22 cellular contexts compared by ENCODE assay signal in genomic region chr2:8121826-8122505, GRCh38.
A peak's percentile ranks its signal among the peaks of the same experiment; 100 is the strongest.
DNase-seq lines count a peak whose midpoint lies in the region; ATAC-seq and TF ChIP-seq lines count a peak whose summit lies in the region.
"Had no signal": no experiment of that assay in that cellular context is flagged by ENCODE, and none has a peak within 500 bp of the region (broad histone marks: within the 10 kb centered on the region; RNA-seq: fewer than 3 reads in every experiment).

No MANE protein-coding gene starts in this region.

- DNase-seq in AG20443 (ENCODE audit: low spot score) (peak; percentile 49), glomerular visceral epithelial cell (ENCODE audit: extremely low spot score) (peak; percentile 24), GM13976 (ENCODE audit: low spot score) (no peak), GM19238 (ENCODE audit: insufficient read length, low spot score) (no peak), NOMO-1 treated with DMSO at 0.1 percent for 48 hours (lab: John Stamatoyannopoulos, UW; ENCODE audit: unreplicated experiment) (no peak)
- DNase-seq: activated CD4-positive, alpha-beta T cell treated with anti-CD3 and anti-CD28 coated beads for 1 hour; activated CD8-positive, alpha-beta memory T cell treated with anti-CD3 and anti-CD28 coated beads for 24 hours; activated naive CD4-positive, alpha-beta T cell treated with Interleukin-2 at 50 U/mL for 16 hours; activated T-cell treated with anti-CD3 and anti-CD28 coated beads, Interleukin-2, amount 50 U/mL, for 4 hours; anterior cingulate cortex; CD4-positive, alpha-beta memory T cell; effector CD4-positive, alpha-beta T cell; H9; NCI-H1105; NCI-H510A; occipital lobe; retina had no signal

- TF ChIP-seq CTCF in OCI-LY3 (IDR thresholded peaks at IDR 0.05; ENCODE audit: low read depth, low read length) (no peak), parathyroid adenoma (IDR thresholded peaks at IDR 0.05) (no peak), GM13976 (IDR thresholded peaks at IDR 0.05; ENCODE audit: borderline replicate concordance, control extremely low read depth, extremely low read depth, insufficient read depth, missing control alignments) (no peak)

- H3K79me2 ChIP-seq in OCI-LY3 (ENCODE audit: low read length) = no peaks in the 10 kb centered on the region
- no peaks in the 10 kb centered on the region for H3K79me2 ChIP-seq in parathyroid adenoma

- H3K27me3 ChIP-seq in OCI-LY3 (ENCODE audit: low read depth, low read length) (peaks cover 15% of the 10 kb centered on the region), parathyroid adenoma (ENCODE audit: control insufficient read depth, insufficient read depth, low read length) (no peaks in the 10 kb centered on the region)
- H3K27me3 ChIP-seq: suprapubic skin had no signal

- H2AFZ ChIP-seq in OCI-LY3 (ENCODE audit: low read depth, low read length) (no peak overlapping the region), parathyroid adenoma (peak overlapping the region; percentile 72)

- peaks cover 21% of the 10 kb centered on the region for H3K4me1 ChIP-seq in OCI-LY3 (ENCODE audit: low read length)
- peaks cover 85% of the 10 kb centered on the region for H3K4me1 ChIP-seq in parathyroid adenoma

- no peak for ATAC-seq in HG03139 (IDR thresholded peaks at IDR 0.05; ENCODE audit: unreplicated experiment)
- ATAC-seq: activated T-cell treated with anti-CD3 and anti-CD28 coated beads, Interleukin-2, amount 50 U/mL, for 4 hours; esophagus mucosa had no signal

- H3K9me3 ChIP-seq in OCI-LY3 (ENCODE audit: insufficient read depth, low read length) (no peaks in the 10 kb centered on the region), parathyroid adenoma (ENCODE audit: control insufficient read depth, low read length) (no peaks in the 10 kb centered on the region)
- H3K9me3 ChIP-seq: suprapubic skin had no signal

- H3K4me2 ChIP-seq in OCI-LY3 (ENCODE audit: low read length) (0 out of 2 replicates have a peak overlapping the region, but pooled peaks have one; percentile 20), parathyroid adenoma (ENCODE audit: low read length) (no peak overlapping the region)

- H3K4me3 ChIP-seq in OCI-LY3 (ENCODE audit: low read length) (no peak overlapping the region), parathyroid adenoma (ENCODE audit: low read depth, low read length) (no peak overlapping the region)
- H3K4me3 ChIP-seq: suprapubic skin had no signal

- in situ Hi-C loops in GM13976 (cut with MboI; ENCODE audit: low sequenced_read_pairs, unreplicated experiment) = no loop called here

- H4K20me1 ChIP-seq in OCI-LY3 (ENCODE audit: insufficient read depth, low read length) = no peaks in the 10 kb centered on the region

- H3K9ac ChIP-seq in OCI-LY3 (ENCODE audit: low read length) = no peak overlapping the region
- H3K9ac ChIP-seq in parathyroid adenoma = no peak overlapping the region

- H3K27ac ChIP-seq in OCI-LY3 (ENCODE audit: low read length) (no peak overlapping the region), parathyroid adenoma (peak overlapping the region; percentile 93)
- H3K27ac ChIP-seq: suprapubic skin had no signal

- H3K36me3 ChIP-seq in OCI-LY3 (replicated peaks; ENCODE audit: low read depth, low read length) (no peaks in the 10 kb centered on the region), parathyroid adenoma (ENCODE audit: control insufficient read depth, insufficient read depth, low read length) (no peaks in the 10 kb centered on the region)
- H3K36me3 ChIP-seq: suprapubic skin had no signal

Comparison
In these comparisons a context has a peak if more than half of its experiments do, and no peak if none do; other contexts are left out.
1. DNase-seq: peak in AG20443 (single experiment) and glomerular visceral epithelial cell (single experiment); none in GM13976 (single experiment), GM19238 (single experiment) and NOMO-1 treated with DMSO at 0.1 percent for 48 hours (single experiment).